Comparison of ENCODE assay signal across 8 cellular contexts in the genomic region with DNA sequence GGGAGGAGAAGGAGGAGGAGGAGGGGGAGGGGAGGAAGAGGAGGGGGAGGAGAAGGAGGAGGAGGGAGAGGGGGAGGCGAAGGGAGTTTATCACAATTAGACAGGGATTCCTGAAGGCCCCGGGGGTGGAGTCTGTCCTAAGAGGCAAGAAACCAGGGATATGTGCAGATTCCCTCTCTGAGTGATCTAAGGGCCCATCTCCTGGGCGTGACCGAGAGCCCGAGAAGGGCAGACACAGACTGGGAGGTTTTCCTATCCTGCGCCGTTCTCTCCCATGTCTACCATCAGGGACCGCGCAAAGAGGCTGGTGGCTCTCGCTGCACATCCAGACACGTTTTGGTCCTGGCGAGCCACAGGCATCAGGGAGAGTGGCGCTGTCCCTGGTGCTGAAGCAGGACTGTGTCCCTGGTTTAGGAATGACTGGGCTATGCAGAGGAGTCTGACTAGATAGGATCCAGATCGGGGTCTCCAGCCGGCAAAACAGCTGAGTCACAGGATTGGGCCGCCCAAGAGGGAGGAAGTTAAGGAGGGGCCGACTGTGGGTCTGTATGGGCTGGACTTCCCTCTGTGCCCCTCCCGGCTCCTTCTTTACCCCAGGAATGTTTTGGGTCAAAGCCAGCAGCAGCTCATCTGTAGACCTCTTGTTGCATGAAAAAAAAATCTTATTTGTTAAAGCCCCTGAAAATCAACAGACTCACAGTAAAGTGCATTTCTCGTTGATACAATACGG.
DNase-seq lines count a peak whose midpoint lies in the region; ATAC-seq and TF ChIP-seq lines count a peak whose summit lies in the region.

No MANE protein-coding gene starts in this region.

- DNase-seq in GM20000 (ENCODE audit: low spot score) (peak; percentile 43), NT2/D1 (ENCODE audit: low read depth, low spot score) (peak; percentile 71), amniotic stem cell (lab: John Stamatoyannopoulos, UW) (peak; percentile 17), cerebellar nuclear complex (lab: John Stamatoyannopoulos, UW) (no peak), NCI-H2196 treated with DMSO at 0.1 percent for 48 hours (lab: John Stamatoyannopoulos, UW; ENCODE audit: unreplicated experiment) (no peak)
- DNase-seq in stimulated activated CD4-positive, alpha-beta T cell treated with anti-CD3 and anti-CD28 coated beads, Interleukin-2, amount 100 ng/mL, for 48 hours: peak; percentile 55 to 57

- H3K4me3 ChIP-seq in NT2/D1 (ENCODE audit: insufficient read length, low read depth) (no peak overlapping the region), iPS-20b (ENCODE audit: low read length) (peak overlapping the region; percentile 22; the same call in 1 of the 2 replicates)

- H3K9me3 ChIP-seq in NT2/D1 (ENCODE audit: insufficient read depth, low read length) (peaks cover 5% of the 10 kb centered on the region; the same call in 1 of the 2 replicates), iPS-20b (ENCODE audit: insufficient read depth, low read depth, low read length) (peaks cover 8% of the 10 kb centered on the region; the same call in 1 of the 2 replicates)

- H3K4me1 ChIP-seq in NT2/D1 (ENCODE audit: insufficient read depth, insufficient read length) (no peaks in the 10 kb centered on the region), iPS-20b (ENCODE audit: insufficient read depth, low read length) (no peaks in the 10 kb centered on the region)

- H3K9ac ChIP-seq in NT2/D1 (ENCODE audit: insufficient read length, low read depth) (no peak overlapping the region), iPS-20b (ENCODE audit: low read depth, low read length) (no peak overlapping the region)

- no peak overlapping the region for H3K27ac ChIP-seq in iPS-20b (ENCODE audit: low read length)

- H3K36me3 ChIP-seq in NT2/D1 (ENCODE audit: insufficient read depth, insufficient read length, low read length): no peaks in the 10 kb centered on the region
- H3K36me3 ChIP-seq in iPS-20b (ENCODE audit: insufficient read depth, low read depth, low read length): no peaks in the 10 kb centered on the region

- H3K27me3 ChIP-seq in NT2/D1 (ENCODE audit: insufficient read depth, insufficient read length) (peaks cover 44% of the 10 kb centered on the region), iPS-20b (ENCODE audit: insufficient read depth, low read length) (peaks cover 7% of the 10 kb centered on the region)

- no peak for TF ChIP-seq CTCF in GM20000 (IDR thresholded peaks at IDR 0.05; ENCODE audit: extremely low read depth, missing control alignments)

- ATAC-seq in GM21367 (IDR thresholded peaks at IDR 0.05; ENCODE audit: unreplicated experiment): no peak

Comparison
In these comparisons a context has a peak if more than half of its experiments do, and no peak if none do; other contexts are left out.
1. DNase-seq: peak in GM20000 (single experiment), NT2/D1 (single experiment), amniotic stem cell (single experiment) and stimulated activated CD4-positive, alpha-beta T cell treated with anti-CD3 and anti-CD28 coated beads, Interleukin-2, amount 100 ng/mL, for 48 hours (2 of 2); none in cerebellar nuclear complex (0 of 2) and NCI-H2196 treated with DMSO at 0.1 percent for 48 hours (single experiment).